6 cellular contexts compared by ENCODE assay signal in the genomic region with DNA sequence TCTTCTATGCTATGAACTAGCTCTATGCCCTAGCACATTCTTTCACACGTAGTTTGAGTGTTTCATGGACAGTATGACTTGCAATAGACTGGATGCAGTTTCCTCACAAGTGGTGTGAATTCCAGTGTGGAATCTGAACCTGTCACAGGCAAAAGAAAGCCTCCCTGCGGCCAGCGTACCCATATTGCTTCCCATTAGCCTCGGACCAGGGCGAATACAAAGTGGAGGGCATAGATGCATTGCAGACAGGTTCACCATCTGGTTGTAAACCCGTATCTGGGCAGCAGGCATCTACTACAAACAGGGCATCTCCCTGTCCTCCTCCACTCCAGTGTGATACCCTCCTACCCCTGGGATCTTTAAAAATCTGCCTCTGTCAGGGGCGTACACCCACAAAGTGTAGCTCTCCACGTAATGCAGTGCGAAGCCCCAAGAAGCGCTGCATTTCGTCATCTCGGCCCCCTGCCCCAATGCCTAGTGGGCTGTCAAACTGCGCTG. TPM values are rescaled to one million over a fixed set of nuclear protein-coding genes. Genes with fewer than 3 reads are reported as not detected.
DNase-seq lines count a peak whose midpoint lies in the region; ATAC-seq and TF ChIP-seq lines count a peak whose summit lies in the region.

No MANE protein-coding gene starts in this region.

- ATAC-seq in HG02763 (IDR thresholded peaks at IDR 0.05; ENCODE audit: unreplicated experiment) (no peak), GM19455 (IDR thresholded peaks at IDR 0.05; ENCODE audit: unreplicated experiment) (no peak)

- 7 to 13% (median 7%) methylated on average over 5 to 13 of the region's 13 CpGs for WGBS in adrenal gland, 4 donors
- 22% methylated on average over 13 of the region's 13 CpGs for WGBS in mesodermal cell (ENCODE audit: insufficient coverage in 2 of 2), 2 experiments

- H3K36me3 ChIP-seq in adrenal gland (replicated peaks in 1 of 2) (peaks cover 0 to 12% of the 10 kb centered on the region in 2 donors), mesodermal cell (ENCODE audit: control insufficient read depth, insufficient read depth, low read length) (peaks cover 14% of the 10 kb centered on the region)

- H3K4me1 ChIP-seq in adrenal gland (replicated peaks in 1 of 2): peaks cover 24 to 27% of the 10 kb centered on the region in 2 donors
- H3K4me1 ChIP-seq in mesodermal cell (ENCODE audit: control insufficient read depth, insufficient read depth, low read length, poor library complexity, severe bottlenecking): peaks cover 29% of the 10 kb centered on the region

- peak in 1 of 2 donors; percentile 38 for TF ChIP-seq POLR2A in adrenal gland (IDR thresholded peaks at IDR 0.05)

- intact Hi-C loops in adrenal gland (cut with DNase I): loop anchor here in 1 of 2 donors (2.0 kb wide), 1 partner anchor 13 kb away; a partner anchor contains a TSS

- TF ChIP-seq CTCF in adrenal gland (IDR thresholded peaks at IDR 0.05): peak in 1 of 6 experiments; percentile 14

- peak; percentile 23 for DNase-seq in COLO668 (lab: John Stamatoyannopoulos, UW; ENCODE audit: unreplicated experiment)
- DNase-seq in adrenal gland: peak in 1 of 7 donors; percentile 30
- no peak for DNase-seq in NCI-H69 (lab: John Stamatoyannopoulos, UW)

- H3K9me3 ChIP-seq in adrenal gland (replicated peaks in 1 of 3) (no peaks in the 10 kb centered on the region), mesodermal cell (ENCODE audit: control insufficient read depth, low read length) (no peaks in the 10 kb centered on the region)

- H3K27ac ChIP-seq in adrenal gland (peak overlapping the region; percentile 45 to 99 (median 95)), mesodermal cell (ENCODE audit: low read depth, low read length, severe bottlenecking) (peak overlapping the region; percentile 99)

- H3K4me3 ChIP-seq in adrenal gland (peak overlapping the region in 2 of 4 donors; percentile 15 to 44), mesodermal cell (ENCODE audit: extremely low read depth, insufficient read depth, low read length, poor library complexity, severe bottlenecking) (peak overlapping the region; percentile 61)

- no peaks in the 10 kb centered on the region for H3K27me3 ChIP-seq in adrenal gland

RNA-seq across cellular contexts. Expression of a gene that starts 1.4 kb away (rescaled TPM):
- total RNA-seq in adrenal gland: 100 to 1,000 TPM in 1 of 8 donors, 10 to 100 TPM in 7; 48.7 to 119 (median 72.7) TPM
- 100 to 1,000 TPM in 1 of 3 donors, 10 to 100 TPM in 2; 13.3 to 171 (median 61.7) TPM for polyA plus RNA-seq in adrenal gland
- 42.9 TPM for polyA plus RNA-seq in mesodermal cell (2013, experiment 1 of 2)
- polyA plus RNA-seq in mesodermal cell (2013, experiment 2 of 2): 37.1 TPM

RNA-seq across cellular contexts. Expression of a gene that starts 12.8 kb away (rescaled TPM):
- total RNA-seq in adrenal gland: 10 to 100 TPM; 27.0 to 71.2 (median 55.1) TPM
- 100 to 1,000 TPM in 1 of 3 donors, 10 to 100 TPM in 2; 14.3 to 147 (median 44.1) TPM for polyA plus RNA-seq in adrenal gland
- 89.7 TPM for polyA plus RNA-seq in mesodermal cell (2013, experiment 1 of 2)
- 85.3 TPM for polyA plus RNA-seq in mesodermal cell (2013, experiment 2 of 2)

RNA-seq across cellular contexts. Expression of a gene that starts 25.3 kb away (rescaled TPM):
- 10 to 100 TPM; 19.5 to 61.9 (median 45.1) TPM for total RNA-seq in adrenal gland
- polyA plus RNA-seq in adrenal gland: 10 to 100 TPM; 51.0 to 94.9 (median 65.5) TPM
- polyA plus RNA-seq in mesodermal cell (2013, experiment 1 of 2): 61.9 TPM
- 56.5 TPM for polyA plus RNA-seq in mesodermal cell (2013, experiment 2 of 2)

RNA-seq across cellular contexts. Expression of a gene that starts 34.2 kb away (rescaled TPM):
- 1 to 10 TPM in 7 of 8 donors, under 1 TPM in 1; 0.78 to 2.5 (median 1.6) TPM for total RNA-seq in adrenal gland
- polyA plus RNA-seq in adrenal gland: 1 to 10 TPM in 2 of 3 donors, under 1 TPM in 1; 0.51 to 2.3 (median 1.2) TPM
- 0.77 TPM for polyA plus RNA-seq in mesodermal cell (2013, experiment 1 of 2)
- 0.76 TPM for polyA plus RNA-seq in mesodermal cell (2013, experiment 2 of 2)

RNA-seq across cellular contexts. Expression of a gene that starts 34.7 kb away (rescaled TPM):
- total RNA-seq in adrenal gland: 10 to 100 TPM; 22.7 to 41.3 (median 33.4) TPM
- 10 to 100 TPM; 15.9 to 56.4 (median 37.0) TPM for polyA plus RNA-seq in adrenal gland
- polyA plus RNA-seq in mesodermal cell (2013, experiment 1 of 2): 77.7 TPM
- 67.7 TPM for polyA plus RNA-seq in mesodermal cell (2013, experiment 2 of 2)
